In the genomic region with DNA sequence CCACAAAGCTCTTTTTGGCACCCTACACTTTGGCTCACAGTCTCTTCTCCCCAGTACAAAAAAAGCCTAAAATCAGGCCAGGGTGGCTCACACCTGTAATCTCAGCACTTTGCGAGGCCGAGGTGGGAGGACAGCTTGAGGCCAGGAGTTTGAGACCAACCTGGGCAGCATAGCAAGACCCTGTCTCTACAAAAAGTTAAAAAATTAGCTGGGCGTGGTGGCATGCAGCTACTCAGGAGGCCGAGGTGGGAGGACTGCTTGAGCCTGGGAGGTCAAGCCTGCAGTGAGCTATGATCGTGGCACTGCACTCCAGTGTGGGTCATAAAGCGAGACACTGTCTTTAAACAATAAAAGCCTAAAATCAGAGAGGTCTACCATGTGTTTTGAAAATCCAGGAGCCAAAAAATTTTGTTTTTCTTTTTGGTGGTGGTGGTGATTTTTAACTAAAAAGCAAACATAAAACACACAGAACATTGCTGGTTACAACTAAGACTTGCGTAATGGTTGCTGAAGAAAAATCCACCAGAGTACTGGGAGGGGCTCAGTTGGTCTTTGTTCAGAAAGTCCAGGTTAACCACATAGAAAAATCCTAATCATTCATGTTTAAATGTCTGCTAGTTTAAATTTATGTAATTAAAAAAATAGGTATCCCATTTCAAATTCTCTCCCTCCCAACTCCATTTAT, we compare ENCODE assay signal across 12 cellular contexts. TPM values are rescaled to one million over a fixed set of nuclear protein-coding genes. Genes with fewer than 3 reads are reported as not detected.
A peak's percentile ranks its signal among the peaks of the same experiment; 100 is the strongest.
DNase-seq lines count a peak whose midpoint lies in the region; ATAC-seq and TF ChIP-seq lines count a peak whose summit lies in the region.
"Had no signal": no experiment of that assay in that cellular context is flagged by ENCODE, and none has a peak within 500 bp of the region (broad histone marks: within the 10 kb centered on the region; RNA-seq: fewer than 3 reads in every experiment).

No MANE protein-coding gene starts in this region.

- H3K4me1 Mint-ChIP-seq in activated CD8-positive, alpha-beta T cell treated with anti-CD3 and anti-CD28 coated beads, Interleukin-2, amount 10 ng/mL, durations not matched to agents 7 days and 5 days (ENCODE audit: low read depth): peaks cover 32% of the 10 kb centered on the region
- peaks cover 11% of the 10 kb centered on the region for H3K4me1 Mint-ChIP-seq in type B pancreatic cell (ENCODE audit: unreplicated experiment)

- in situ Hi-C loops in GM13976 (cut with MboI; ENCODE audit: low sequenced_read_pairs, unreplicated experiment): loop anchor here (25.0 kb wide), 1 partner anchor 267 kb away; the partner anchor contains the start of genes IMP3, SNUPN and SNX33

- H3K9me3 Mint-ChIP-seq in activated CD8-positive, alpha-beta T cell treated with anti-CD3 and anti-CD28 coated beads, Interleukin-2, amount 10 ng/mL, durations not matched to agents 7 days and 5 days (ENCODE audit: insufficient read depth): no peaks in the 10 kb centered on the region
- H3K9me3 Mint-ChIP-seq in type B pancreatic cell: no peaks in the 10 kb centered on the region

- no peak for TF ChIP-seq RAD21 in liver (IDR thresholded peaks at IDR 0.05)

- WGBS in liver: 60% methylated on average over 7 of the region's 7 CpGs

- H3K27ac ChIP-seq in left ventricle myocardium inferior (replicated peaks): peak overlapping the region; percentile 99
- peak overlapping the region; percentile 98 to 99 for H3K27ac ChIP-seq in liver (ENCODE audit: low read depth in 1 of 2, low read length in 2 of 2)

- H3K9me3 ChIP-seq in left ventricle myocardium inferior (replicated peaks) (no peaks in the 10 kb centered on the region), liver (ENCODE audit: control insufficient read depth in 4 of 4, low read length in 3 of 4) (no peaks in the 10 kb centered on the region)
- H3K9me3 ChIP-seq: heart left ventricle, tibial nerve had no signal

- intact Hi-C loops in left ventricle myocardium inferior (cut with micrococcal nuclease): loop anchor here (5.0 kb wide), 1 partner anchor 82 kb away; the partner anchor contains the start of gene SIN3A
- intact Hi-C loops in left cardiac atrium (cut with DNase I): no loop called here

- peak overlapping the region; percentile 94 for H3K27ac Mint-ChIP-seq in activated CD8-positive, alpha-beta T cell treated with anti-CD3 and anti-CD28 coated beads, Interleukin-2, amount 10 ng/mL, durations not matched to agents 7 days and 5 days
- H3K27ac Mint-ChIP-seq in type B pancreatic cell: peak overlapping the region; percentile 94

- peaks cover 45% of the 10 kb centered on the region for H3K36me3 Mint-ChIP-seq in activated CD8-positive, alpha-beta T cell treated with anti-CD3 and anti-CD28 coated beads, Interleukin-2, amount 10 ng/mL, durations not matched to agents 7 days and 5 days (ENCODE audit: low read depth)
- H3K36me3 Mint-ChIP-seq in type B pancreatic cell: peaks cover 22% of the 10 kb centered on the region

- no peak for ATAC-seq in left cardiac atrium
- no peak for ATAC-seq in activated CD8-positive, alpha-beta T cell treated with anti-CD3 and anti-CD28 coated beads, Interleukin-2, amount 10 ng/mL, durations not matched to agents 7 days and 5 days
- ATAC-seq: heart left ventricle had no signal

- peaks cover 64% of the 10 kb centered on the region for H3K36me3 ChIP-seq in left ventricle myocardium inferior
- H3K36me3 ChIP-seq in liver (ENCODE audit: control insufficient read depth in 4 of 4, insufficient read depth in 3 of 4, low read depth in 1 of 4, low read length in 3 of 4): peaks cover 6 to 42% (median 30%) of the 10 kb centered on the region in 4 donors

- POLR2A ChIA-PET in activated CD8-positive, alpha-beta T cell treated with anti-CD3 and anti-CD28 coated beads, Interleukin-2, amount 10 ng/mL, durations not matched to agents 7 days and 5 days (lab: Charles Lee): interaction anchor here (0.8 to 5.2 kb wide), 7 partner anchors 17 to 347 kb away, joined by 3 to 69 read pairs (median 6); partner anchors contain the start of genes IMP3, PPCDC, PTPN9 and SIN3A

- DNase-seq in left ventricle myocardium inferior (no peak), left cardiac atrium (no peak), type B pancreatic cell (ENCODE audit: extremely low spot score, unreplicated experiment) (peak; percentile 22), GM13976 (ENCODE audit: low spot score) (no peak), medulla oblongata (ENCODE audit: extremely low spot score) (no peak), HPDE6-E6E7 (ENCODE audit: extremely low spot score) (no peak)
- no peak for DNase-seq in activated CD8-positive, alpha-beta T cell treated with anti-CD3 and anti-CD28 coated beads, Interleukin-2, amount 10 ng/mL, durations not matched to agents 7 days and 5 days
- DNase-seq: cerebellar nuclear complex, heart left ventricle, NCI-H1417 treated with DMSO at 0.1 percent for 48 hours had no signal

- no peak for TF ChIP-seq CTCF in left ventricle myocardium inferior (IDR thresholded peaks at IDR 0.05; ENCODE audit: borderline replicate concordance)
- TF ChIP-seq CTCF in liver (IDR thresholded peaks at IDR 0.05; ENCODE audit: low read depth, low read length, missing input control): no peak
- TF ChIP-seq CTCF in type B pancreatic cell (conservative IDR thresholded peaks at IDR 0.05): no peak
- TF ChIP-seq CTCF in GM13976 (IDR thresholded peaks at IDR 0.05; ENCODE audit: borderline replicate concordance, control extremely low read depth, extremely low read depth, insufficient read depth, missing control alignments): no peak

- peaks cover 30% of the 10 kb centered on the region for H3K4me1 ChIP-seq in left ventricle myocardium inferior
- peaks cover 1 to 22% (median 20%) of the 10 kb centered on the region in 4 donors for H3K4me1 ChIP-seq in liver (ENCODE audit: control insufficient read depth in 4 of 4, insufficient read depth in 4 of 4, low read length in 3 of 4)

- CTCF ChIA-PET in activated CD8-positive, alpha-beta T cell treated with anti-CD3 and anti-CD28 coated beads, Interleukin-2, amount 10 ng/mL, durations not matched to agents 7 days and 5 days (lab: Charles Lee): interaction anchor here (0.8 to 4.0 kb wide), 7 partner anchors 11 to 277 kb away, joined by 3 to 62 read pairs (median 13); partner anchors contain the start of genes IMP3, SIN3A and SNX33

- H3K27me3 ChIP-seq in left ventricle myocardium inferior (ENCODE audit: low read depth) (no peaks in the 10 kb centered on the region), liver (ENCODE audit: control insufficient read depth in 4 of 4, insufficient read depth in 4 of 4, low read length in 3 of 4) (no peaks in the 10 kb centered on the region)
- H3K27me3 ChIP-seq: heart left ventricle, tibial nerve had no signal

- no peaks in the 10 kb centered on the region for H3K27me3 Mint-ChIP-seq in activated CD8-positive, alpha-beta T cell treated with anti-CD3 and anti-CD28 coated beads, Interleukin-2, amount 10 ng/mL, durations not matched to agents 7 days and 5 days (ENCODE audit: low read depth)
- H3K27me3 Mint-ChIP-seq in type B pancreatic cell: no peaks in the 10 kb centered on the region

- no peak overlapping the region for H3K9ac ChIP-seq in liver (ENCODE audit: low read depth in 1 of 2, low read length in 2 of 2)

- peak overlapping the region; percentile 89 for H3K4me3 Mint-ChIP-seq in activated CD8-positive, alpha-beta T cell treated with anti-CD3 and anti-CD28 coated beads, Interleukin-2, amount 10 ng/mL, durations not matched to agents 7 days and 5 days
- H3K4me3 Mint-ChIP-seq in type B pancreatic cell: peak overlapping the region; percentile 93

- no peak overlapping the region for H3K4me3 ChIP-seq in left ventricle myocardium inferior
- no peak overlapping the region for H3K4me3 ChIP-seq in liver (ENCODE audit: low read depth in 1 of 3, low read length in 3 of 3)

TF ChIP-seq in liver, 16 proteins besides CTCF, POLR2A, EP300 and RAD21 (continues in another document):
- TF ChIP-seq HNF4A (conservative IDR thresholded peaks at IDR 0.05): peak; percentile 65 to 72
- peak in 1 of 2 donors; percentile 33 for TF ChIP-seq RXRA (IDR thresholded peaks at IDR 0.05)
- peak; percentile 16 for TF ChIP-seq FOXA2 (IDR thresholded peaks at IDR 0.05)
- no peak for TF ChIP-seq EGR1 (IDR thresholded peaks at IDR 0.05; ENCODE audit: low read depth in 2 of 2)
- TF ChIP-seq MAX (IDR thresholded peaks at IDR 0.05): no peak
- TF ChIP-seq, protein P1, sequence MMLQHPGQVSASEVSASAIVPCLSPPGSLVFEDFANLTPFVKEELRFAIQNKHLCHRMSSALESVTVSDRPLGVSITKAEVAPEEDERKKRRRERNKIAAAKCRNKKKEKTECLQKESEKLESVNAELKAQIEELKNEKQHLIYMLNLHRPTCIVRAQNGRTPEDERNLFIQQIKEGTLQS (IDR thresholded peaks at IDR 0.05): no peak
- peak; percentile 31 for TF ChIP-seq SP1 (IDR thresholded peaks at IDR 0.05)

RNA-seq across cellular contexts. Expression of gene MAN2C1, which starts 1.6 kb away (rescaled TPM):
- 114 TPM for total RNA-seq in left ventricle myocardium inferior
- total RNA-seq in left cardiac atrium: 100 to 1,000 TPM; 102 to 148 TPM
- 100 to 1,000 TPM; 123 to 131 TPM for total RNA-seq in activated CD8-positive, alpha-beta T cell treated with anti-CD3 and anti-CD28 coated beads, Interleukin-2, amount 10 ng/mL, durations not matched to agents 7 days and 5 days
- 100 to 1,000 TPM in 1 of 2 donors, 10 to 100 TPM in 1; 61.8 to 143 TPM for total RNA-seq in liver
- 10 to 100 TPM; 44.3 to 57.3 TPM for polyA plus RNA-seq in liver
- 143 and 220 TPM in 2 replicates for total RNA-seq in type B pancreatic cell (ENCODE audit: low replicate concordance)

RNA-seq across cellular contexts. Expression of gene NEIL1, which starts 23.2 kb away (rescaled TPM):
- total RNA-seq in left ventricle myocardium inferior (8.2 TPM), left cardiac atrium (10 to 100 TPM in 1 of 2 donors, 1 to 10 TPM in 1; 9.5 to 12.1 TPM), liver (10 to 100 TPM in 1 of 2 donors, 1 to 10 TPM in 1; 5.3 to 25.8 TPM), type B pancreatic cell (ENCODE audit: low replicate concordance) (30.7 and 40.4 TPM in 2 replicates)
- total RNA-seq in activated CD8-positive, alpha-beta T cell treated with anti-CD3 and anti-CD28 coated beads, Interleukin-2, amount 10 ng/mL, durations not matched to agents 7 days and 5 days: 1 to 10 TPM; 2.8 to 3.2 TPM
- polyA plus RNA-seq in liver: 10 to 100 TPM; 11.2 to 23.8 TPM

RNA-seq across cellular contexts. Expression of gene COMMD4, which starts 34.2 kb away (rescaled TPM):
- 36.4 TPM for total RNA-seq in left ventricle myocardium inferior
- 10 to 100 TPM; 31.9 to 35.5 TPM for total RNA-seq in left cardiac atrium
- 100 to 1,000 TPM; 101 to 103 TPM for total RNA-seq in activated CD8-positive, alpha-beta T cell treated with anti-CD3 and anti-CD28 coated beads, Interleukin-2, amount 10 ng/mL, durations not matched to agents 7 days and 5 days
- 10 to 100 TPM; 21.2 to 28.3 TPM for total RNA-seq in liver
- polyA plus RNA-seq in liver: 10 to 100 TPM; 46.2 to 56.0 TPM
- total RNA-seq in type B pancreatic cell (ENCODE audit: low replicate concordance): 73.8 and 97.7 TPM in 2 replicates
